1 cellular context compared by ENCODE assay signal in genomic region chr19:3344608-3345598, GRCh38.
TF ChIP-seq lines count a peak whose summit lies in the region.

No MANE protein-coding gene starts in this region.

TF ChIP-seq in HEK293, 187 proteins besides CTCF, POLR2A, EP300 and RAD21 (continued from another document):
- TF ChIP-seq ZSCAN4 (tag by site-specific recombination; IDR thresholded peaks at IDR 0.05): no peak
- TF ChIP-seq ZNF23 (tag by site-specific recombination; IDR thresholded peaks at IDR 0.05; ENCODE audit: borderline replicate concordance): no peak
- no peak for TF ChIP-seq HOXD13 (CRISPR knock-in tag; IDR thresholded peaks at IDR 0.05; ENCODE audit: borderline replicate concordance)
- no peak for TF ChIP-seq ZNF555 (tag by site-specific recombination; conservative IDR thresholded peaks at IDR 0.05)
- TF ChIP-seq ZNF623 (tag by site-specific recombination; IDR thresholded peaks at IDR 0.05): peak; percentile 92
- TF ChIP-seq BCL11B (tag by site-specific recombination; IDR thresholded peaks at IDR 0.05; ENCODE audit: low read depth): no peak
- no peak for TF ChIP-seq ZFHX2 (tag by site-specific recombination; conservative IDR thresholded peaks at IDR 0.05)
- TF ChIP-seq ZNF529 (tag by site-specific recombination; IDR thresholded peaks at IDR 0.05; ENCODE audit: insufficient replicate concordance): no peak
- TF ChIP-seq ZNF600 (tag by site-specific recombination; IDR thresholded peaks at IDR 0.05): no peak
- TF ChIP-seq ZNF398 (tag by site-specific recombination; IDR thresholded peaks at IDR 0.05): no peak
- no peak for TF ChIP-seq ZNF629 (tag by site-specific recombination; IDR thresholded peaks at IDR 0.05)
- no peak for TF ChIP-seq ZNF571 (tag by site-specific recombination; IDR thresholded peaks at IDR 0.05)
- no peak for TF ChIP-seq ZNF211 (tag by site-specific recombination; IDR thresholded peaks at IDR 0.05; ENCODE audit: low read depth)
- TF ChIP-seq ZNF664 (tag by site-specific recombination; IDR thresholded peaks at IDR 0.05): peak; percentile 92
- no peak for TF ChIP-seq ZNF792 (tag by site-specific recombination; IDR thresholded peaks at IDR 0.05)
- peak; percentile 71 for TF ChIP-seq ZNF16 (tag by site-specific recombination; IDR thresholded peaks at IDR 0.05; ENCODE audit: low read depth)
- no peak for TF ChIP-seq BCL6B (tag by site-specific recombination; IDR thresholded peaks at IDR 0.05)
- TF ChIP-seq ZNF747 (tag by site-specific recombination; IDR thresholded peaks at IDR 0.05): no peak
- no peak for TF ChIP-seq ZNF366 (tag by site-specific recombination; conservative IDR thresholded peaks at IDR 0.05)
- no peak for TF ChIP-seq ZNF266 (tag by site-specific recombination; IDR thresholded peaks at IDR 0.05; ENCODE audit: low read depth)
- no peak for TF ChIP-seq ZNF391 (tag by site-specific recombination; IDR thresholded peaks at IDR 0.05; ENCODE audit: borderline replicate concordance, low read depth)
- TF ChIP-seq WT1 (tag by site-specific recombination; IDR thresholded peaks at IDR 0.05): no peak
